In genomic region chr11:47986742-47987141, GRCh38 we compare ENCODE assay signal across 17 cellular contexts. TPM values are rescaled to one million over a fixed set of nuclear protein-coding genes. Genes with fewer than 3 reads are reported as not detected.
DNase-seq lines count a peak whose midpoint lies in the region; ATAC-seq and TF ChIP-seq lines count a peak whose summit lies in the region.
"Had no signal": no experiment of that assay in that cellular context is flagged by ENCODE, and none has a peak within 500 bp of the region (broad histone marks: within the 10 kb centered on the region; RNA-seq: fewer than 3 reads in every experiment).

No MANE protein-coding gene starts in this region.

- H3K27me3 Mint-ChIP-seq in activated CD8-positive, alpha-beta memory T cell treated with anti-CD3 and anti-CD28 coated beads, Interleukin-2, amount 10 ng/mL, durations not matched to agents 7 days and 5 days: no peaks in the 10 kb centered on the region
- no peaks in the 10 kb centered on the region for H3K27me3 Mint-ChIP-seq in stimulated activated naive B cell treated with anti-CD40 and anti-IgM and Interleukin-4, amounts not matched to agents 10 μg/mL and 1 μg/mL and 100 μg/mL, for 72 hours
- H3K27me3 Mint-ChIP-seq in activated CD4-positive, alpha-beta memory T cell treated with anti-CD3 and anti-CD28 coated beads, Interleukin-2, amount 10 ng/mL, durations not matched to agents 7 days and 5 days: no peaks in the 10 kb centered on the region

- no peaks in the 10 kb centered on the region for H3K27me3 ChIP-seq in PC-9 (ENCODE audit: insufficient read depth, low read depth)
- H3K27me3 ChIP-seq: tibial artery had no signal

- H3F3A ChIP-seq in PC-9 (ENCODE audit: insufficient read depth, low read depth): peaks cover 32% of the 10 kb centered on the region

- H3K4me2 ChIP-seq in PC-9: peak overlapping the region; percentile 30; the same call in 1 of the 2 replicates
- H3K4me2 ChIP-seq: GM23338, KMS-11 had no signal

- H3K9me3 ChIP-seq in PC-9 (ENCODE audit: insufficient read depth, low read depth): no peaks in the 10 kb centered on the region
- H3K9me3 ChIP-seq: tibial artery had no signal

- H3K36me3 ChIP-seq in PC-9 (ENCODE audit: low read depth): peaks cover 24% of the 10 kb centered on the region
- H3K36me3 ChIP-seq: tibial artery had no signal

- peak overlapping the region; percentile 34 for H3K27ac Mint-ChIP-seq in activated CD8-positive, alpha-beta memory T cell treated with anti-CD3 and anti-CD28 coated beads, Interleukin-2, amount 10 ng/mL, durations not matched to agents 7 days and 5 days
- peak overlapping the region; percentile 81 for H3K27ac Mint-ChIP-seq in stimulated activated naive B cell treated with anti-CD40 and anti-IgM and Interleukin-4, amounts not matched to agents 10 μg/mL and 1 μg/mL and 100 μg/mL, for 72 hours
- H3K27ac Mint-ChIP-seq in activated CD4-positive, alpha-beta memory T cell treated with anti-CD3 and anti-CD28 coated beads, Interleukin-2, amount 10 ng/mL, durations not matched to agents 7 days and 5 days: no peak overlapping the region
- H3K27ac Mint-ChIP-seq: GM23338 had no signal

- no peaks in the 10 kb centered on the region for H4K20me1 ChIP-seq in PC-9 (ENCODE audit: insufficient read depth)

- no peak for DNase-seq in activated CD8-positive, alpha-beta memory T cell treated with anti-CD3 and anti-CD28 coated beads, Interleukin-2, amount 10 ng/mL, durations not matched to agents 7 days and 5 days
- no peak for DNase-seq in activated CD8-positive, alpha-beta memory T cell treated with anti-CD3 and anti-CD28 coated beads, Interleukin-2, amount 50 U/mL, for 48 hours
- DNase-seq in PC-9: peak; percentile 54 to 87
- peak; percentile 26 for DNase-seq in glomerular visceral epithelial cell (ENCODE audit: extremely low spot score)
- DNase-seq in stimulated activated naive B cell treated with anti-CD40 and anti-IgM and Interleukin-4, amounts not matched to agents 10 μg/mL and 1 μg/mL and 100 μg/mL, for 72 hours: no peak
- no peak for DNase-seq in activated CD4-positive, alpha-beta memory T cell treated with anti-CD3 and anti-CD28 coated beads, Interleukin-2, amount 10 ng/mL, durations not matched to agents 7 days and 5 days
- no peak for DNase-seq in NCI-H2107 treated with DMSO at 0.1 percent for 48 hours (lab: John Stamatoyannopoulos, UW; ENCODE audit: unreplicated experiment)
- DNase-seq: mesenchymal stem cell; NCI-H1694 treated with DMSO at 0.1 percent for 48 hours; NCI-H69; SHP77 treated with DMSO at 0.1 percent for 48 hours; stimulated activated CD4-positive, alpha-beta T cell treated with anti-CD3 and anti-CD28 coated beads, Interleukin-12 subunit alpha, Interleukin-12 subunit beta, amount 100 ng/mL, for 4 hours; tibial artery had no signal

- POLR2A ChIA-PET in PC-9 (lab: Charles Lee; ENCODE audit: unreplicated experiment): interaction anchor here (0.5 to 1.0 kb wide), 5 partner anchors 45 to 125 kb away, joined by 4 to 9 read pairs (median 6); no protein-coding TSS in a partner anchor
- POLR2A ChIA-PET in activated CD4-positive, alpha-beta memory T cell treated with anti-CD3 and anti-CD28 coated beads, Interleukin-2, amount 10 ng/mL, durations not matched to agents 7 days and 5 days (lab: Charles Lee): interaction anchor here (1.0 to 1.7 kb wide), 3 partner anchors 15 to 22 kb away, joined by 3 to 8 read pairs (median 4); no protein-coding TSS in a partner anchor

- H3K9me2 ChIP-seq in PC-9 (ENCODE audit: insufficient read depth): no peaks in the 10 kb centered on the region

- peaks cover 72% of the 10 kb centered on the region for H3K4me1 Mint-ChIP-seq in activated CD8-positive, alpha-beta memory T cell treated with anti-CD3 and anti-CD28 coated beads, Interleukin-2, amount 10 ng/mL, durations not matched to agents 7 days and 5 days
- H3K4me1 Mint-ChIP-seq in stimulated activated naive B cell treated with anti-CD40 and anti-IgM and Interleukin-4, amounts not matched to agents 10 μg/mL and 1 μg/mL and 100 μg/mL, for 72 hours: peaks cover 45 to 78% of the 10 kb centered on the region in 2 donors
- peaks cover 67% of the 10 kb centered on the region for H3K4me1 Mint-ChIP-seq in activated CD4-positive, alpha-beta memory T cell treated with anti-CD3 and anti-CD28 coated beads, Interleukin-2, amount 10 ng/mL, durations not matched to agents 7 days and 5 days

- H3K4me1 ChIP-seq in PC-9 (replicated peaks; ENCODE audit: insufficient read depth): peaks cover 79% of the 10 kb centered on the region

- CTCF ChIA-PET in activated CD8-positive, alpha-beta memory T cell treated with anti-CD3 and anti-CD28 coated beads, Interleukin-2, amount 10 ng/mL, durations not matched to agents 7 days and 5 days (lab: Charles Lee): interaction anchor here (1.3 kb wide), 1 partner anchor 52 kb away, joined by 3 read pairs; no protein-coding TSS in a partner anchor
- CTCF ChIA-PET in PC-9 (lab: Charles Lee): interaction anchor here (0.9 to 1.0 kb wide), 2 partner anchors 62 to 122 kb away, joined by 3 read pairs; no protein-coding TSS in a partner anchor
- CTCF ChIA-PET in activated CD4-positive, alpha-beta memory T cell treated with anti-CD3 and anti-CD28 coated beads, Interleukin-2, amount 10 ng/mL, durations not matched to agents 7 days and 5 days (lab: Charles Lee): no interaction called here

- no peak for ATAC-seq in activated CD8-positive, alpha-beta memory T cell treated with anti-CD3 and anti-CD28 coated beads, Interleukin-2, amount 10 ng/mL, durations not matched to agents 7 days and 5 days
- peak in 1 of 2 donors; percentile 8 for ATAC-seq in stimulated activated naive B cell treated with anti-CD40 and anti-IgM and Interleukin-4, amounts not matched to agents 10 μg/mL and 1 μg/mL and 100 μg/mL, for 72 hours (replicated peaks)
- ATAC-seq in HG02870 (IDR thresholded peaks at IDR 0.05; ENCODE audit: unreplicated experiment): no peak
- ATAC-seq: GM23338 had no signal

- no peak overlapping the region for H3K4me3 Mint-ChIP-seq in activated CD8-positive, alpha-beta memory T cell treated with anti-CD3 and anti-CD28 coated beads, Interleukin-2, amount 10 ng/mL, durations not matched to agents 7 days and 5 days
- no peak overlapping the region for H3K4me3 Mint-ChIP-seq in stimulated activated naive B cell treated with anti-CD40 and anti-IgM and Interleukin-4, amounts not matched to agents 10 μg/mL and 1 μg/mL and 100 μg/mL, for 72 hours
- H3K4me3 Mint-ChIP-seq in activated CD4-positive, alpha-beta memory T cell treated with anti-CD3 and anti-CD28 coated beads, Interleukin-2, amount 10 ng/mL, durations not matched to agents 7 days and 5 days: no peak overlapping the region
- H3K4me3 Mint-ChIP-seq: GM23338 had no signal

- peaks cover 43% of the 10 kb centered on the region for H3K36me3 Mint-ChIP-seq in activated CD8-positive, alpha-beta memory T cell treated with anti-CD3 and anti-CD28 coated beads, Interleukin-2, amount 10 ng/mL, durations not matched to agents 7 days and 5 days
- peaks cover 5 to 7% of the 10 kb centered on the region in 2 donors for H3K36me3 Mint-ChIP-seq in stimulated activated naive B cell treated with anti-CD40 and anti-IgM and Interleukin-4, amounts not matched to agents 10 μg/mL and 1 μg/mL and 100 μg/mL, for 72 hours
- peaks cover 60% of the 10 kb centered on the region for H3K36me3 Mint-ChIP-seq in activated CD4-positive, alpha-beta memory T cell treated with anti-CD3 and anti-CD28 coated beads, Interleukin-2, amount 10 ng/mL, durations not matched to agents 7 days and 5 days (ENCODE audit: low read depth)

- no peak for TF ChIP-seq CTCF in PC-9 (conservative IDR thresholded peaks at IDR 0.05)

- no peaks in the 10 kb centered on the region for H3K9me3 Mint-ChIP-seq in activated CD8-positive, alpha-beta memory T cell treated with anti-CD3 and anti-CD28 coated beads, Interleukin-2, amount 10 ng/mL, durations not matched to agents 7 days and 5 days (ENCODE audit: low read depth)
- no peaks in the 10 kb centered on the region for H3K9me3 Mint-ChIP-seq in stimulated activated naive B cell treated with anti-CD40 and anti-IgM and Interleukin-4, amounts not matched to agents 10 μg/mL and 1 μg/mL and 100 μg/mL, for 72 hours
- H3K9me3 Mint-ChIP-seq in activated CD4-positive, alpha-beta memory T cell treated with anti-CD3 and anti-CD28 coated beads, Interleukin-2, amount 10 ng/mL, durations not matched to agents 7 days and 5 days: no peaks in the 10 kb centered on the region
- H3K9me3 Mint-ChIP-seq: GM23338 had no signal

- BruUV-seq in PC-9 (replicated peaks; lab: Mats Ljungman, UMichigan): no TSS peak

- H3K79me2 ChIP-seq in PC-9 (ENCODE audit: low read depth): peaks cover 97% of the 10 kb centered on the region

- no peak overlapping the region for H2AFZ ChIP-seq in PC-9
- H2AFZ ChIP-seq: GM23338, parathyroid adenoma had no signal

- H3K27ac ChIP-seq in PC-9: peak overlapping the region; percentile 65
- H3K27ac ChIP-seq: KMS-11, parathyroid adenoma, tibial artery had no signal

- no peak overlapping the region for H3K4me3 ChIP-seq in PC-9
- H3K4me3 ChIP-seq: GM23338, tibial artery had no signal

- intact Hi-C loops in PC-9 (cut with micrococcal nuclease; ENCODE audit: unreplicated experiment): no loop called here

RNA-seq across cellular contexts. Expression of gene PTPRJ, which starts 6.4 kb away (rescaled TPM):
- 10 to 100 TPM; 74.3 to 80.5 TPM for total RNA-seq in activated CD8-positive, alpha-beta memory T cell treated with anti-CD3 and anti-CD28 coated beads, Interleukin-2, amount 10 ng/mL, durations not matched to agents 7 days and 5 days
- total RNA-seq in PC-9 (2021): 43.3 and 43.7 TPM in 2 replicates
- total RNA-seq in activated CD4-positive, alpha-beta memory T cell treated with anti-CD3 and anti-CD28 coated beads, Interleukin-2, amount 10 ng/mL, durations not matched to agents 7 days and 5 days: 10 to 100 TPM; 83.0 to 89.1 TPM

Comparison
In these comparisons a context has a peak if more than half of its experiments do, and no peak if none do; other contexts are left out.
1. DNase-seq: peak in PC-9 (2 of 2) and glomerular visceral epithelial cell (single experiment); none in activated CD8-positive, alpha-beta memory T cell treated with anti-CD3 and anti-CD28 coated beads, Interleukin-2, amount 10 ng/mL, durations not matched to agents 7 days and 5 days (single experiment), activated CD8-positive, alpha-beta memory T cell treated with anti-CD3 and anti-CD28 coated beads, Interleukin-2, amount 50 U/mL, for 48 hours (single experiment), stimulated activated naive B cell treated with anti-CD40 and anti-IgM and Interleukin-4, amounts not matched to agents 10 μg/mL and 1 μg/mL and 100 μg/mL, for 72 hours (single experiment), activated CD4-positive, alpha-beta memory T cell treated with anti-CD3 and anti-CD28 coated beads, Interleukin-2, amount 10 ng/mL, durations not matched to agents 7 days and 5 days (single experiment) and NCI-H2107 treated with DMSO at 0.1 percent for 48 hours (single experiment).